28 cellular contexts compared by ENCODE assay signal in the genomic region with DNA sequence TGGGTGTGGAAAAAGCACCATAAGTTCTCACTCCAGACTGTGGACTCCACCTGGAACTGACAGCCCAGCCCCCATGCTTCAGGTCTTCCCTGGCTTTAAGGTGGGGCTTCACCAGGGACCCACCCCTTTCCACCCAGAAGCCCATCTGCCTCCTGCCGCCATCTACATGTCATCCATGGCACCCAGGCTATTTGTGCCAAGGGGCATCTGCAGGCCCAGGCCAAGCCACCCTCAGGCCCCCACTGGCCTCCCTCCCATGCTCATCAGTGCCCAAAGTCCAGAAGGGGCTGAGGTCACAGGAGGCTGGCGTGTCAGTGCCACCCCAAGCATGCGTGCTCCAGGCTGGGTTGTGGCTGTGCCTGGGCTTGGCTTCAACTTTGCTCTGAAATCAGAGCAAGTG.
DNase-seq lines count a peak whose midpoint lies in the region; ATAC-seq and TF ChIP-seq lines count a peak whose summit lies in the region.
"Had no signal": no experiment of that assay in that cellular context is flagged by ENCODE, and none has a peak within 500 bp of the region (broad histone marks: within the 10 kb centered on the region; RNA-seq: fewer than 3 reads in every experiment).

No MANE protein-coding gene starts in this region.

- CTCF ChIA-PET in activated CD8-positive, alpha-beta memory T cell treated with anti-CD3 and anti-CD28 coated beads, Interleukin-2, amount 10 ng/mL, durations not matched to agents 7 days and 5 days (lab: Charles Lee): no interaction called here

- H3K27me3 Mint-ChIP-seq in activated CD8-positive, alpha-beta memory T cell treated with anti-CD3 and anti-CD28 coated beads, Interleukin-2, amount 10 ng/mL, durations not matched to agents 7 days and 5 days: peaks cover 8% of the 10 kb centered on the region
- H3K27me3 Mint-ChIP-seq: IgD-negative memory B cell had no signal

- no peak for ATAC-seq in activated CD8-positive, alpha-beta memory T cell treated with anti-CD3 and anti-CD28 coated beads, Interleukin-2, amount 10 ng/mL, durations not matched to agents 7 days and 5 days
- ATAC-seq in lung (ENCODE audit: insufficient read depth, low FRiP score) (no peak), sciatic nerve (no peak), GM18858 (IDR thresholded peaks at IDR 0.05; ENCODE audit: unreplicated experiment) (no peak)
- ATAC-seq: CD8-positive, alpha-beta T cell; GM12878; HCT116; Panc1 had no signal

- no peak overlapping the region for H3K27ac Mint-ChIP-seq in activated CD8-positive, alpha-beta memory T cell treated with anti-CD3 and anti-CD28 coated beads, Interleukin-2, amount 10 ng/mL, durations not matched to agents 7 days and 5 days
- H3K27ac Mint-ChIP-seq: B cell; CD8-positive, alpha-beta T cell; IgD-negative memory B cell had no signal

- H3K4me3 Mint-ChIP-seq in activated CD8-positive, alpha-beta memory T cell treated with anti-CD3 and anti-CD28 coated beads, Interleukin-2, amount 10 ng/mL, durations not matched to agents 7 days and 5 days: no peak overlapping the region
- H3K4me3 Mint-ChIP-seq: B cell; CD8-positive, alpha-beta T cell; IgD-negative memory B cell had no signal

- H3K4me1 Mint-ChIP-seq in activated CD8-positive, alpha-beta memory T cell treated with anti-CD3 and anti-CD28 coated beads, Interleukin-2, amount 10 ng/mL, durations not matched to agents 7 days and 5 days: no peaks in the 10 kb centered on the region
- H3K4me1 Mint-ChIP-seq: B cell, IgD-negative memory B cell had no signal

- DNase-seq in activated CD8-positive, alpha-beta memory T cell treated with anti-CD3 and anti-CD28 coated beads, Interleukin-2, amount 10 ng/mL, durations not matched to agents 7 days and 5 days: peak; percentile 15
- DNase-seq in activated CD8-positive, alpha-beta memory T cell treated with anti-CD3 and anti-CD28 coated beads for 24 hours: no peak
- DNase-seq in lung (ENCODE audit: low spot score) (no peak), sciatic nerve (ENCODE audit: low spot score) (peak; percentile 14), ureter (ENCODE audit: low spot score) (peak; percentile 14), NCI-H187 treated with DMSO at 0.1 percent for 48 hours (lab: John Stamatoyannopoulos, UW) (no peak)
- DNase-seq: Caco-2, EL, GDM1, MM.1S, NCI-H1694, NCI-H2081 treated with DMSO at 0.1 percent for 48 hours, NCI-H2171, NCI-H226, NCI-H510A, NCI-H69, SHP77 had no signal

- WGBS in lung, 2 donors: 96 to 98% methylated on average over 3 of the region's 3 CpGs

- peaks cover 1% of the 10 kb centered on the region for H3K9me3 Mint-ChIP-seq in activated CD8-positive, alpha-beta memory T cell treated with anti-CD3 and anti-CD28 coated beads, Interleukin-2, amount 10 ng/mL, durations not matched to agents 7 days and 5 days (ENCODE audit: low read depth)

- TF ChIP-seq CTCF in lung (IDR thresholded peaks at IDR 0.05; ENCODE audit: control extremely low read depth, extremely low read depth): no peak

- H3K27me3 ChIP-seq in lung (ENCODE audit: control insufficient read depth, insufficient read depth): no peaks in the 10 kb centered on the region

- no peaks in the 10 kb centered on the region for H3K36me3 ChIP-seq in lung (ENCODE audit: control insufficient read depth in 2 of 2, insufficient read depth in 2 of 2, low read length in 2 of 2)

- no peaks in the 10 kb centered on the region for H3K36me3 Mint-ChIP-seq in activated CD8-positive, alpha-beta memory T cell treated with anti-CD3 and anti-CD28 coated beads, Interleukin-2, amount 10 ng/mL, durations not matched to agents 7 days and 5 days
- H3K36me3 Mint-ChIP-seq: CD8-positive, alpha-beta T cell; IgD-negative memory B cell had no signal

- H3K4me1 ChIP-seq in lung (ENCODE audit: control insufficient read depth in 2 of 2, insufficient read depth in 2 of 2, low read length in 2 of 2): no peaks in the 10 kb centered on the region
- H3K4me1 ChIP-seq: Caco-2 had no signal

- H3K27ac ChIP-seq in lung (ENCODE audit: low read depth in 1 of 2, low read length in 1 of 2): no peak overlapping the region
- H3K27ac ChIP-seq: 22Rv1, C4-2B, KMS-11, RWPE1 had no signal

- H3K9me3 ChIP-seq in lung (ENCODE audit: control insufficient read depth in 2 of 2, insufficient read depth in 1 of 2, low read length in 1 of 2): peaks cover under 1 to 16% of the 10 kb centered on the region in 2 donors

- H3K4me3 ChIP-seq in lung: peak overlapping the region; percentile 3
- H3K4me3 ChIP-seq: GM12878 had no signal

- intact Hi-C loops in sciatic nerve (cut with DNase I): no loop called here

Comparison
In these comparisons a context has a peak if more than half of its experiments do, and no peak if none do; other contexts are left out.
1. DNase-seq: peak in activated CD8-positive, alpha-beta memory T cell treated with anti-CD3 and anti-CD28 coated beads, Interleukin-2, amount 10 ng/mL, durations not matched to agents 7 days and 5 days (single experiment), sciatic nerve (single experiment) and ureter (single experiment); none in activated CD8-positive, alpha-beta memory T cell treated with anti-CD3 and anti-CD28 coated beads for 24 hours (single experiment), lung (single experiment) and NCI-H187 treated with DMSO at 0.1 percent for 48 hours (single experiment).